Comparison of ENCODE assay signal across 13 cellular contexts in genomic region chr14:22464422-22465142, GRCh38.
DNase-seq lines count a peak whose midpoint lies in the region; ATAC-seq and TF ChIP-seq lines count a peak whose summit lies in the region.
"Had no signal": no experiment of that assay in that cellular context is flagged by ENCODE, and none has a peak within 500 bp of the region (broad histone marks: within the 10 kb centered on the region; RNA-seq: fewer than 3 reads in every experiment).

No MANE protein-coding gene starts in this region.

- no peak overlapping the region for H3K9ac ChIP-seq in DND-41 (ENCODE audit: low read depth, low read length)

- H3K36me3 ChIP-seq in DND-41 (ENCODE audit: insufficient read depth, low read length), result peaks cover 48% of the 10 kb centered on the region

- DNase-seq in DND-41 (no peak), left cardiac atrium (no peak), DMS53 treated with DMSO at 0.1 percent for 48 hours (lab: John Stamatoyannopoulos, UW; ENCODE audit: unreplicated experiment) (no peak), NCI-H2227 treated with DMSO at 0.1 percent for 48 hours (lab: John Stamatoyannopoulos, UW) (no peak)
- DNase-seq in activated effector memory CD4-positive, alpha-beta T cell treated with Interleukin-2 at 50 U/mL for 16 hours, result no peak
- DNase-seq: activated CD8-positive, alpha-beta memory T cell treated with anti-CD3 and anti-CD28 coated beads, Interleukin-2, amount 50 U/mL, for 48 hours; AML-193; NCI-H510A treated with DMSO at 0.1 percent for 48 hours; T-helper 1 cell had no signal

- no peak overlapping the region for H3K4me2 ChIP-seq in DND-41 (ENCODE audit: insufficient read depth, low read length)

- intact Hi-C loops in left cardiac atrium (cut with DNase I), result loop anchor here in 1 of 2 donors (5.0 kb wide), 1 partner anchor 47 kb away; no protein-coding TSS in a partner anchor

- peaks cover 18% of the 10 kb centered on the region for H3K79me2 ChIP-seq in DND-41 (ENCODE audit: insufficient read depth, low read length)

- TF ChIP-seq CTCF in DND-41 (IDR thresholded peaks at IDR 0.05; ENCODE audit: borderline replicate concordance, extremely low read depth, low read length, poor library complexity, severe bottlenecking), result no peak

- ATAC-seq in DND-41 (ENCODE audit: insufficient read depth, low read depth) (no peak), GM18909 (IDR thresholded peaks at IDR 0.05; ENCODE audit: poor library complexity, unreplicated experiment) (peak; percentile 72), HG02588 (IDR thresholded peaks at IDR 0.05; ENCODE audit: unreplicated experiment) (peak; percentile 64), HG03432 (IDR thresholded peaks at IDR 0.05; ENCODE audit: unreplicated experiment) (peak; percentile 75), left cardiac atrium (no peak)

- H4K20me1 ChIP-seq in DND-41 (ENCODE audit: insufficient read depth, low read length), result no peaks in the 10 kb centered on the region

- H3K27me3 ChIP-seq in DND-41 (ENCODE audit: insufficient read depth, low read length, poor library complexity), result no peaks in the 10 kb centered on the region

- H2AFZ ChIP-seq in DND-41 (ENCODE audit: low read depth, low read length), result no peak overlapping the region

- H3K9me3 ChIP-seq in DND-41 (ENCODE audit: insufficient read depth, low read length, severe bottlenecking), result no peaks in the 10 kb centered on the region

- H3K4me3 ChIP-seq in DND-41 (ENCODE audit: low read depth in 1 of 2, low read length in 2 of 2), result no peak overlapping the region

- H3K4me1 ChIP-seq in DND-41 (ENCODE audit: insufficient read depth, low read length), result peaks cover 98% of the 10 kb centered on the region
- H3K4me1 ChIP-seq: foreskin keratinocyte had no signal

- peak overlapping the region; percentile 60 for H3K27ac ChIP-seq in DND-41 (ENCODE audit: low read length)
- H3K27ac ChIP-seq: foreskin keratinocyte had no signal

Comparison
In these comparisons a context has a peak if more than half of its experiments do, and no peak if none do; other contexts are left out.
1. ATAC-seq: peak in GM18909 (single experiment), HG02588 (single experiment) and HG03432 (single experiment); none in DND-41 (single experiment) and left cardiac atrium (0 of 2).